13 cellular contexts compared by ENCODE assay signal in genomic region chr17:47967607-47968252, GRCh38. TPM values are rescaled to one million over a fixed set of nuclear protein-coding genes. Genes with fewer than 3 reads are reported as not detected.
DNase-seq lines count a peak whose midpoint lies in the region; ATAC-seq and TF ChIP-seq lines count a peak whose summit lies in the region.
"Had no signal": no experiment of that assay in that cellular context is flagged by ENCODE, and none has a peak within 500 bp of the region (broad histone marks: within the 10 kb centered on the region; RNA-seq: fewer than 3 reads in every experiment).

No MANE protein-coding gene starts in this region.

- TF ChIP-seq CTCF in MCF 10A (IDR thresholded peaks at IDR 0.05; ENCODE audit: unreplicated experiment) (no peak), breast epithelium (IDR thresholded peaks at IDR 0.05) (no peak), astrocyte of the spinal cord (IDR thresholded peaks at IDR 0.05; ENCODE audit: low read depth, low read length) (no peak), hepatocyte (IDR thresholded peaks at IDR 0.05; ENCODE audit: poor library complexity) (no peak), type B pancreatic cell (conservative IDR thresholded peaks at IDR 0.05) (no peak)

- ATAC-seq in HG03439 (IDR thresholded peaks at IDR 0.05; ENCODE audit: unreplicated experiment) (no peak), GM18868 (IDR thresholded peaks at IDR 0.05; ENCODE audit: unreplicated experiment) (no peak)
- no peak for ATAC-seq in activated CD4-positive, alpha-beta T cell treated with anti-CD3 and anti-CD28 coated beads for 36 hours
- ATAC-seq: Right ventricle myocardium inferior had no signal

- H3K9me2 ChIP-seq in hepatocyte (replicated peaks; ENCODE audit: insufficient read depth) = no peaks in the 10 kb centered on the region

- H3K4me1 Mint-ChIP-seq in MCF 10A (ENCODE audit: insufficient read depth, unreplicated experiment) (peaks cover 31% of the 10 kb centered on the region), type B pancreatic cell (ENCODE audit: unreplicated experiment) (peaks cover 11% of the 10 kb centered on the region)
- H3K4me1 Mint-ChIP-seq in activated CD4-positive, alpha-beta T cell treated with anti-CD3 and anti-CD28 coated beads for 36 hours = peaks cover 19% of the 10 kb centered on the region

- H3K4me2 ChIP-seq in hepatocyte = peak overlapping the region; percentile 35

- H3K4me3 Mint-ChIP-seq in MCF 10A (ENCODE audit: unreplicated experiment) = no peak overlapping the region
- no peak overlapping the region for H3K4me3 Mint-ChIP-seq in type B pancreatic cell
- no peak overlapping the region for H3K4me3 Mint-ChIP-seq in activated CD4-positive, alpha-beta T cell treated with anti-CD3 and anti-CD28 coated beads for 36 hours

- POLR2A ChIA-PET in MCF 10A (lab: Yijun Ruan, JAX) = interaction anchor here (0.6 to 9.4 kb wide), 6 partner anchors 14 to 84 kb away, joined by 3 to 256 read pairs (median 6); partner anchors contain the start of genes PNPO, PRR15L and SP2
- POLR2A ChIA-PET in activated CD4-positive, alpha-beta T cell treated with anti-CD3 and anti-CD28 coated beads for 36 hours (lab: Charles Lee) = no interaction called here

- in situ Hi-C loops in astrocyte of the spinal cord (cut with HindIII; ENCODE audit: low sequenced_read_pairs) = no loop called here

- no peaks in the 10 kb centered on the region for H4K20me1 ChIP-seq in hepatocyte (ENCODE audit: insufficient read depth, poor library complexity, severe bottlenecking)

- no peak overlapping the region for H2AFZ ChIP-seq in hepatocyte

- H3K27ac Mint-ChIP-seq in MCF 10A (ENCODE audit: low read depth, unreplicated experiment) = peak overlapping the region; percentile 90
- peak overlapping the region; percentile 75 for H3K27ac Mint-ChIP-seq in type B pancreatic cell
- no peak overlapping the region for H3K27ac Mint-ChIP-seq in activated CD4-positive, alpha-beta T cell treated with anti-CD3 and anti-CD28 coated beads for 36 hours

- H3K9me3 ChIP-seq in breast epithelium (no peaks in the 10 kb centered on the region), hepatocyte (ENCODE audit: low read depth) (no peaks in the 10 kb centered on the region)

- H3K27ac ChIP-seq in breast epithelium (peak overlapping the region in 1 of 2 donors; percentile 67), hepatocyte (peak overlapping the region; percentile 86)

- intact Hi-C loops in MCF 10A (cut with micrococcal nuclease) = no loop called here
- intact Hi-C loops in breast epithelium (cut with DNase I; ENCODE audit: low total_unique reads) = no loop called here
- intact Hi-C loops in activated CD4-positive, alpha-beta T cell treated with anti-CD3 and anti-CD28 coated beads for 36 hours (cut with DNase I, micrococcal nuclease) = no loop called here

- H3K36me3 ChIP-seq in breast epithelium (no peaks in the 10 kb centered on the region), hepatocyte (replicated peaks; ENCODE audit: insufficient read depth, low read depth) (no peaks in the 10 kb centered on the region)

- H3K36me3 Mint-ChIP-seq in MCF 10A (ENCODE audit: insufficient read depth, unreplicated experiment) (peaks cover 10% of the 10 kb centered on the region), type B pancreatic cell (no peaks in the 10 kb centered on the region)
- no peaks in the 10 kb centered on the region for H3K36me3 Mint-ChIP-seq in activated CD4-positive, alpha-beta T cell treated with anti-CD3 and anti-CD28 coated beads for 36 hours (ENCODE audit: low read depth)

- CTCF ChIA-PET in MCF 10A (lab: Yijun Ruan, JAX) = interaction anchor here (0.6 to 11.2 kb wide), 6 partner anchors 17 to 235 kb away, joined by 3 to 336 read pairs (median 4); partner anchors contain the start of gene PRR15L
- CTCF ChIA-PET in activated CD4-positive, alpha-beta T cell treated with anti-CD3 and anti-CD28 coated beads for 36 hours (lab: Charles Lee) = interaction anchor here (1.0 to 8.2 kb wide), 4 partner anchors 11 to 137 kb away, joined by 3 to 222 read pairs (median 15); partner anchors contain the start of gene PNPO

- no peaks in the 10 kb centered on the region for H3K9me3 Mint-ChIP-seq in MCF 10A (ENCODE audit: unreplicated experiment)
- H3K9me3 Mint-ChIP-seq in type B pancreatic cell = no peaks in the 10 kb centered on the region
- no peaks in the 10 kb centered on the region for H3K9me3 Mint-ChIP-seq in activated CD4-positive, alpha-beta T cell treated with anti-CD3 and anti-CD28 coated beads for 36 hours (ENCODE audit: low read depth)

- peaks cover 16% of the 10 kb centered on the region for H3K79me2 ChIP-seq in hepatocyte

- no peak for TF ChIP-seq POLR2A in breast epithelium (IDR thresholded peaks at IDR 0.05)

- H3K4me1 ChIP-seq in breast epithelium (peaks cover 0 to 7% of the 10 kb centered on the region in 2 donors), hepatocyte (ENCODE audit: insufficient read depth) (peaks cover 52% of the 10 kb centered on the region)

- H3K4me3 ChIP-seq in breast epithelium = no peak overlapping the region
- H3K4me3 ChIP-seq in astrocyte of the spinal cord (ENCODE audit: low read depth, low read length) = no peak overlapping the region
- H3K4me3 ChIP-seq in hepatocyte = no peak overlapping the region

- peak; percentile 80 for DNase-seq in MCF 10A (ENCODE audit: unreplicated experiment)
- DNase-seq in breast epithelium (ENCODE audit: low spot score in 2 of 2) = no peak
- DNase-seq in astrocyte of the spinal cord (ENCODE audit: low read depth, low spot score) = peak; percentile 75
- peak; percentile 54 for DNase-seq in hepatocyte (ENCODE audit: low spot score)
- no peak for DNase-seq in type B pancreatic cell (ENCODE audit: extremely low spot score, unreplicated experiment)
- no peak for DNase-seq in activated CD4-positive, alpha-beta T cell treated with anti-CD3 and anti-CD28 coated beads for 36 hours
- DNase-seq: activated CD4-positive, CD25-positive, alpha-beta regulatory T cell; activated gamma-delta T cell had no signal

- H3K27me3 Mint-ChIP-seq in MCF 10A (ENCODE audit: insufficient read depth, unreplicated experiment) (no peaks in the 10 kb centered on the region), type B pancreatic cell (no peaks in the 10 kb centered on the region)
- H3K27me3 Mint-ChIP-seq in activated CD4-positive, alpha-beta T cell treated with anti-CD3 and anti-CD28 coated beads for 36 hours = no peaks in the 10 kb centered on the region

- 43% methylated on average over 5 of the region's 5 CpGs for WGBS in hepatocyte (ENCODE audit: low lambda C conversion rate, missing lambda C conversion rate)

- H3K27me3 ChIP-seq in breast epithelium (no peaks in the 10 kb centered on the region), hepatocyte (no peaks in the 10 kb centered on the region)

- BruUV-seq in MCF 10A (replicated peaks; lab: Mats Ljungman, UMichigan) = no TSS peak

RNA-seq across cellular contexts. Expression of gene CDK5RAP3, which starts 3.2 kb away (rescaled TPM):
- total RNA-seq in MCF 10A (2022) (132 and 149 TPM in 2 replicates), breast epithelium (100 to 1,000 TPM; 121 to 198 (median 183) TPM), hepatocyte (88.9 and 124 TPM in 2 replicates), type B pancreatic cell (ENCODE audit: low replicate concordance) (187 and 217 TPM in 2 replicates)
- polyA plus RNA-seq in hepatocyte = 179 and 236 TPM in 2 replicates
- total RNA-seq in activated CD4-positive, alpha-beta T cell treated with anti-CD3 and anti-CD28 coated beads for 36 hours = 100 to 1,000 TPM; 147 to 156 TPM

RNA-seq across cellular contexts. Expression of gene PRR15L, which starts 10.0 kb away (rescaled TPM):
- not detected in 2 replicates for total RNA-seq in MCF 10A (2022)
- total RNA-seq in breast epithelium = 100 to 1,000 TPM in 1 of 3 donors, 10 to 100 TPM in 1, not detected in 1; 38.7 to 105 TPM
- 64.9 and 66.4 TPM in 2 replicates for total RNA-seq in hepatocyte
- polyA plus RNA-seq in hepatocyte = 48.0 and 56.5 TPM in 2 replicates
- 20.0 and 32.5 TPM in 2 replicates for total RNA-seq in type B pancreatic cell (ENCODE audit: low replicate concordance)
- total RNA-seq in activated CD4-positive, alpha-beta T cell treated with anti-CD3 and anti-CD28 coated beads for 36 hours = not detected
- total RNA-seq: A673, dermis microvascular lymphatic vessel endothelial cell, Right ventricle myocardium inferior had no signal

RNA-seq across cellular contexts. Expression of gene PNPO, which starts 26.4 kb away (rescaled TPM):
- total RNA-seq in MCF 10A (2022) (56.8 and 58.4 TPM in 2 replicates), breast epithelium (10 to 100 TPM; 28.3 to 61.2 (median 34.7) TPM), hepatocyte (17.0 and 18.6 TPM in 2 replicates), type B pancreatic cell (ENCODE audit: low replicate concordance) (12.8 and 16.3 TPM in 2 replicates)
- 10.4 and 12.2 TPM in 2 replicates for polyA plus RNA-seq in hepatocyte
- 10 to 100 TPM; 29.7 to 41.0 TPM for total RNA-seq in activated CD4-positive, alpha-beta T cell treated with anti-CD3 and anti-CD28 coated beads for 36 hours

Comparison
In these comparisons a context has a peak if more than half of its experiments do, and no peak if none do; other contexts are left out.
1. DNase-seq: peak in MCF 10A (single experiment), astrocyte of the spinal cord (single experiment) and hepatocyte (single experiment); none in breast epithelium (0 of 2), type B pancreatic cell (single experiment) and activated CD4-positive, alpha-beta T cell treated with anti-CD3 and anti-CD28 coated beads for 36 hours (single experiment).